ENCODE assay signal across 25 cellular contexts in the genomic region with DNA sequence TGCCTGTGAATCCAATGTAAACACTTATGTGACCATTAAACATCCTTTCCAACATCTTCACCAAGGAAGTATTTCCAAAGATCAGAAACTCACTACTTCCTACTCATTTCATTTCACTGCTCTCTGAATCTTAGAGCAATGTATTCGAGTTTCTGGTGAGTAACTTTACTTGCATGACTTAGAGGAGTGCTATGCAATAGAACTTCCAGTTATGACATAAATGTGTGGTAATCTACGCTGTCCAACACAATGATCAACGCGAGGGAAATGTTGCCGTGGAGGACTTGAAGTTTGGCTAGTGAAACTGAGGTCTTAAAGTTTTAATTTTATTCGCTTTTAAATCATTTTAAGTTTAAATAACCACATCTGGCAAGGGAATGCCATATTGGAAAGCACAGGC.
DNase-seq lines count a peak whose midpoint lies in the region; ATAC-seq and TF ChIP-seq lines count a peak whose summit lies in the region.
"Had no signal": no experiment of that assay in that cellular context is flagged by ENCODE, and none has a peak within 500 bp of the region (broad histone marks: within the 10 kb centered on the region; RNA-seq: fewer than 3 reads in every experiment).

No MANE protein-coding gene starts in this region.

- peak; percentile 12 for DNase-seq in AG04449 (ENCODE audit: low read depth, low spot score)
- peak; percentile 41 for DNase-seq in GM04504 (ENCODE audit: low read depth)
- DNase-seq in adipocyte (ENCODE audit: low read depth), result peak; percentile 54
- DNase-seq in fibroblast of villous mesenchyme (ENCODE audit: low read depth), result peak; percentile 63
- DNase-seq in tibial nerve (ENCODE audit: low spot score in 2 of 2), result no peak
- DNase-seq in T-helper 1 cell, result no peak
- no peak for DNase-seq in NCI-H82 treated with DMSO at 0.1 percent for 48 hours (lab: John Stamatoyannopoulos, UW; ENCODE audit: unreplicated experiment)
- DNase-seq: activated CD8-positive, alpha-beta memory T cell treated with anti-CD3 and anti-CD28 coated beads for 24 hours; activated naive CD4-positive, alpha-beta T cell; activated T-cell treated with anti-CD3 and anti-CD28 coated beads, Interleukin-2, amount 50 U/mL, for 48 hours; adrenal gland; dermis blood vessel endothelial cell; foreskin keratinocyte; IMR-90; left ventricle myocardium inferior; NCI-H1417 treated with DMSO at 0.1 percent for 48 hours; NCI-H2081 treated with DMSO at 0.1 percent for 48 hours; PC-9; SHP77 treated with DMSO at 0.1 percent for 48 hours; small intestine; stimulated activated CD4-positive, alpha-beta T cell treated with anti-CD3 and anti-CD28 coated beads, Interleukin-2, amount 100 ng/mL, for 24 hours; substantia nigra had no signal

- TF ChIP-seq EP300 in tibial nerve (IDR thresholded peaks at IDR 0.05), result no peak

- WGBS in tibial nerve, 2 donors, result 84 to 87% methylated on average over 6 of the region's 6 CpGs

- H3K36me3 ChIP-seq in adipocyte (ENCODE audit: control insufficient read depth, insufficient read depth, low read length, severe bottlenecking), result no peaks in the 10 kb centered on the region
- no peaks in the 10 kb centered on the region for H3K36me3 ChIP-seq in tibial nerve
- H3K36me3 ChIP-seq: adrenal gland; BLaER1 treated with 17β-estradiol and CSF1 and Interleukin-3, amounts not matched to agents 10 nM and 100 nM; left ventricle myocardium inferior had no signal

- H3K27me3 ChIP-seq in adipocyte (replicated peaks; ENCODE audit: control insufficient read depth, insufficient read depth, low read length) (no peaks in the 10 kb centered on the region), tibial nerve (no peaks in the 10 kb centered on the region)
- H3K27me3 ChIP-seq: adrenal gland; BLaER1 treated with 17β-estradiol and CSF1 and Interleukin-3, amounts not matched to agents 10 nM and 100 nM; foreskin keratinocyte had no signal

- H3K9me3 ChIP-seq in adipocyte (ENCODE audit: control insufficient read depth, low read length) (no peaks in the 10 kb centered on the region), tibial nerve (no peaks in the 10 kb centered on the region)
- H3K9me3 ChIP-seq: adrenal gland; BLaER1 treated with 17β-estradiol and CSF1 and Interleukin-3, amounts not matched to agents 10 nM and 100 nM; left ventricle myocardium inferior had no signal

- H3K27ac ChIP-seq in tibial nerve, result no peak overlapping the region
- H3K27ac ChIP-seq: adrenal gland; BLaER1 treated with 17β-estradiol and CSF1 and Interleukin-3, amounts not matched to agents 10 nM and 100 nM; foreskin keratinocyte; left ventricle myocardium inferior; PC-9 had no signal

- TF ChIP-seq CTCF in AG04449 (IDR thresholded peaks at IDR 0.05; ENCODE audit: insufficient read depth, low read length, missing control alignments) (no peak), fibroblast of villous mesenchyme (IDR thresholded peaks at IDR 0.05; ENCODE audit: insufficient read depth, low read depth, low read length) (no peak), tibial nerve (IDR thresholded peaks at IDR 0.05) (no peak)

- POLR2A ChIA-PET in AG04449 (lab: Yijun Ruan, JAX), result no interaction called here

- CTCF ChIA-PET in AG04449 (lab: Yijun Ruan, JAX), result no interaction called here

- ATAC-seq in esophagus mucosa, result no peak
- ATAC-seq: foreskin keratinocyte; natural killer cell treated with Interleukin-12 subunit alpha and Interleukin-12 subunit beta and Interleukin-15 and Interleukin-18, amount 100 ng/mL, for 72 hours had no signal

- TF ChIP-seq POLR2A in tibial nerve (IDR thresholded peaks at IDR 0.05), result no peak

- H3K9ac ChIP-seq in adipocyte (ENCODE audit: low read length), result no peak overlapping the region
- H3K9ac ChIP-seq: BLaER1 treated with 17β-estradiol and CSF1 and Interleukin-3, amounts not matched to agents 10 nM and 100 nM had no signal

- H3K4me1 ChIP-seq in adipocyte (ENCODE audit: control insufficient read depth, insufficient read depth, low read length) (peaks cover 6% of the 10 kb centered on the region), tibial nerve (no peaks in the 10 kb centered on the region)
- H3K4me1 ChIP-seq: adrenal gland, foreskin keratinocyte, left ventricle myocardium inferior had no signal

- H3K4me3 ChIP-seq in AG04449 (ENCODE audit: low read depth, low read length) (no peak overlapping the region), adipocyte (ENCODE audit: low read length) (no peak overlapping the region), fibroblast of villous mesenchyme (ENCODE audit: low read depth, low read length) (no peak overlapping the region), tibial nerve (no peak overlapping the region)
- H3K4me3 ChIP-seq: adrenal gland; BLaER1 treated with 17β-estradiol and CSF1 and Interleukin-3, amounts not matched to agents 10 nM and 100 nM; left ventricle myocardium inferior; PC-9 had no signal

Comparison
In these comparisons a context has a peak if more than half of its experiments do, and no peak if none do; other contexts are left out.
1. DNase-seq: peak in AG04449 (single experiment), GM04504 (single experiment), adipocyte (single experiment) and fibroblast of villous mesenchyme (single experiment); none in tibial nerve (0 of 2), T-helper 1 cell (0 of 5) and NCI-H82 treated with DMSO at 0.1 percent for 48 hours (single experiment).